ENCODE assay signal across 9 cellular contexts in genomic region chr10:51892965-51893658, GRCh38.
DNase-seq lines count a peak whose midpoint lies in the region; ATAC-seq and TF ChIP-seq lines count a peak whose summit lies in the region.
"Had no signal": no experiment of that assay in that cellular context is flagged by ENCODE, and none has a peak within 500 bp of the region (broad histone marks: within the 10 kb centered on the region; RNA-seq: fewer than 3 reads in every experiment).

No MANE protein-coding gene starts in this region.

- DNase-seq in RPMI8226 (peak; percentile 32), kidney epithelial cell (ENCODE audit: low read depth) (no peak), amniotic stem cell (lab: John Stamatoyannopoulos, UW) (no peak)
- no peak for DNase-seq in stimulated activated CD4-positive, alpha-beta T cell treated with anti-CD3 and anti-CD28 coated beads, Interleukin-1b, Interleukin-23, amount 100 ng/mL, for 48 hours

- peak overlapping the region; percentile 19; the same call in 1 of the 2 replicates for H3K27ac ChIP-seq in 22Rv1
- H3K27ac ChIP-seq: neutrophil had no signal

- no peaks in the 10 kb centered on the region for H3K36me3 ChIP-seq in kidney epithelial cell (ENCODE audit: control insufficient read depth, insufficient read depth, low read length)
- H3K36me3 ChIP-seq: neutrophil had no signal

- peak; percentile 88 for ATAC-seq in GM18511 (IDR thresholded peaks at IDR 0.05; ENCODE audit: unreplicated experiment)
- peak; percentile 82 for ATAC-seq in HG03097 (IDR thresholded peaks at IDR 0.05; ENCODE audit: low FRiP score, unreplicated experiment)
- ATAC-seq in HG03095 (IDR thresholded peaks at IDR 0.05; ENCODE audit: unreplicated experiment) = no peak

- peak; percentile 82 for TF ChIP-seq CTCF in 22Rv1 (IDR thresholded peaks at IDR 0.05)
- peak; percentile 24 for TF ChIP-seq CTCF in kidney epithelial cell (IDR thresholded peaks at IDR 0.05; ENCODE audit: insufficient read depth, low read length, poor library complexity, severe bottlenecking)

- no peak overlapping the region for H3K4me3 ChIP-seq in kidney epithelial cell (ENCODE audit: low read depth, low read length)

- no peaks in the 10 kb centered on the region for H3K27me3 ChIP-seq in kidney epithelial cell (ENCODE audit: control insufficient read depth, insufficient read depth, low read length)
- H3K27me3 ChIP-seq: neutrophil had no signal
